Comparison of ENCODE assay signal across 20 cellular contexts in genomic region chr2:174794851-174795374, GRCh38. TPM values are rescaled to one million over a fixed set of nuclear protein-coding genes. Genes with fewer than 3 reads are reported as not detected.
A peak's percentile ranks its signal among the peaks of the same experiment; 100 is the strongest.
DNase-seq lines count a peak whose midpoint lies in the region; ATAC-seq, FAIRE-seq and TF ChIP-seq lines count a peak whose summit lies in the region.
"Had no signal": no experiment of that assay in that cellular context is flagged by ENCODE, and none has a peak within 500 bp of the region (broad histone marks: within the 10 kb centered on the region; RNA-seq: fewer than 3 reads in every experiment).

No MANE protein-coding gene starts in this region.

- peak overlapping the region; percentile 68 for H3K27ac Mint-ChIP-seq in activated CD4-positive, alpha-beta T cell treated with anti-CD3 and anti-CD28 coated beads, Interleukin-2, amount 10 ng/mL, durations not matched to agents 24 days and 14 days
- peak overlapping the region; percentile 95 for H3K27ac Mint-ChIP-seq in activated naive CD8-positive, alpha-beta T cell treated with anti-CD3 and anti-CD28 coated beads, Interleukin-2, amount 50 U/mL, for 24 hours
- H3K27ac Mint-ChIP-seq: nephron progenitor cell, type B pancreatic cell had no signal

- H3K79me2 ChIP-seq in GM23248 (ENCODE audit: insufficient read depth) (no peaks in the 10 kb centered on the region), mesendoderm (ENCODE audit: control insufficient read depth, insufficient read depth, low read length) (no peaks in the 10 kb centered on the region)

- H3K9me3 ChIP-seq in GM23248 (ENCODE audit: low read depth) = no peaks in the 10 kb centered on the region
- H3K9me3 ChIP-seq in kidney (ENCODE audit: control insufficient read depth in 1 of 2, low read length in 2 of 2) = no peaks in the 10 kb centered on the region
- H3K9me3 ChIP-seq: A549 had no signal

- peak overlapping the region; percentile 73 for H3K27ac ChIP-seq in GM23248
- H3K27ac ChIP-seq in mesendoderm (ENCODE audit: low read depth, low read length) = no peak overlapping the region
- no peak overlapping the region for H3K27ac ChIP-seq in kidney (ENCODE audit: low read depth in 2 of 2, low read length in 2 of 2)
- H3K27ac ChIP-seq: A549 had no signal

- H3F3A ChIP-seq in GM23248 (ENCODE audit: insufficient read depth) = peaks cover 69% of the 10 kb centered on the region

- peak; percentile 53 for ATAC-seq in activated naive CD8-positive, alpha-beta T cell treated with anti-CD3 and anti-CD28 coated beads, Interleukin-2, amount 50 U/mL, for 24 hours
- ATAC-seq in HG02884 (IDR thresholded peaks at IDR 0.05; ENCODE audit: unreplicated experiment) = no peak
- ATAC-seq: A549 had no signal

- H3K9me2 ChIP-seq in GM23248 (ENCODE audit: insufficient read depth) = no peaks in the 10 kb centered on the region

- no peak overlapping the region for H3K18ac ChIP-seq in mesendoderm (ENCODE audit: low read length)

- TF ChIP-seq CTCF in kidney (IDR thresholded peaks at IDR 0.05; ENCODE audit: borderline replicate concordance, extremely low read depth, insufficient read depth) = no peak

- no peak overlapping the region for H2BK120ac ChIP-seq in mesendoderm (ENCODE audit: low read depth, low read length)

- no peak overlapping the region for H4K5ac ChIP-seq in mesendoderm (ENCODE audit: low read length)

- no peaks in the 10 kb centered on the region for H3K79me1 ChIP-seq in mesendoderm (ENCODE audit: low read length)

- H2AK5ac ChIP-seq in mesendoderm (ENCODE audit: low read length) = no peak overlapping the region

- peak overlapping the region; percentile 24; the same call in 1 of the 2 replicates for H3K9ac ChIP-seq in GM23248
- no peak overlapping the region for H3K9ac ChIP-seq in mesendoderm (ENCODE audit: low read length)
- H3K9ac ChIP-seq in kidney (ENCODE audit: low read length in 2 of 2) = no peak overlapping the region

- no peak overlapping the region for H2BK5ac ChIP-seq in mesendoderm (ENCODE audit: low read length)

- H3K56ac ChIP-seq in mesendoderm (ENCODE audit: low read length) = no peak overlapping the region

- peaks cover 25% of the 10 kb centered on the region for H3K4me1 Mint-ChIP-seq in activated CD4-positive, alpha-beta T cell treated with anti-CD3 and anti-CD28 coated beads, Interleukin-2, amount 10 ng/mL, durations not matched to agents 24 days and 14 days
- peaks cover 43% of the 10 kb centered on the region for H3K4me1 Mint-ChIP-seq in activated naive CD8-positive, alpha-beta T cell treated with anti-CD3 and anti-CD28 coated beads, Interleukin-2, amount 50 U/mL, for 24 hours

- no peak overlapping the region for H4K8ac ChIP-seq in mesendoderm (ENCODE audit: low read depth, low read length)

- no peak overlapping the region for H3K4me3 Mint-ChIP-seq in activated CD4-positive, alpha-beta T cell treated with anti-CD3 and anti-CD28 coated beads, Interleukin-2, amount 10 ng/mL, durations not matched to agents 24 days and 14 days
- H3K4me3 Mint-ChIP-seq in activated naive CD8-positive, alpha-beta T cell treated with anti-CD3 and anti-CD28 coated beads, Interleukin-2, amount 50 U/mL, for 24 hours = no peak overlapping the region
- H3K4me3 Mint-ChIP-seq: nephron progenitor cell, type B pancreatic cell had no signal

- H3K27me3 ChIP-seq in GM23248 (replicated peaks; ENCODE audit: insufficient read depth) (no peaks in the 10 kb centered on the region), mesendoderm (ENCODE audit: insufficient read depth, low read length, poor library complexity) (no peaks in the 10 kb centered on the region)

- H3K4me3 ChIP-seq in GM23248 (no peak overlapping the region), mesendoderm (ENCODE audit: low read length) (no peak overlapping the region), kidney (ENCODE audit: low read length in 2 of 2) (no peak overlapping the region)
- H3K4me3 ChIP-seq: A549 had no signal

- H2BK15ac ChIP-seq in mesendoderm (replicated peaks; ENCODE audit: low read depth) = peak overlapping the region; percentile 21

- H4K20me1 ChIP-seq in GM23248 (ENCODE audit: insufficient read depth) = no peaks in the 10 kb centered on the region

- H3K23ac ChIP-seq in mesendoderm (ENCODE audit: low read length) = no peak overlapping the region

- H3K4me1 ChIP-seq in GM23248 (ENCODE audit: insufficient read depth) = peaks cover 67% of the 10 kb centered on the region
- peaks cover 14% of the 10 kb centered on the region for H3K4me1 ChIP-seq in mesendoderm (ENCODE audit: control insufficient read depth, low read depth, low read length)
- no peaks in the 10 kb centered on the region for H3K4me1 ChIP-seq in kidney (ENCODE audit: control insufficient read depth in 1 of 2, insufficient read depth in 1 of 2, low read depth in 1 of 2, low read length in 2 of 2)

- no peaks in the 10 kb centered on the region for H3K9me3 Mint-ChIP-seq in activated CD4-positive, alpha-beta T cell treated with anti-CD3 and anti-CD28 coated beads, Interleukin-2, amount 10 ng/mL, durations not matched to agents 24 days and 14 days
- H3K9me3 Mint-ChIP-seq in activated naive CD8-positive, alpha-beta T cell treated with anti-CD3 and anti-CD28 coated beads, Interleukin-2, amount 50 U/mL, for 24 hours = no peaks in the 10 kb centered on the region
- H3K9me3 Mint-ChIP-seq: type B pancreatic cell had no signal

- peak overlapping the region; percentile 4; the same call in 1 of the 2 replicates for H2AFZ ChIP-seq in GM23248

- no peaks in the 10 kb centered on the region for H3K36me3 Mint-ChIP-seq in activated CD4-positive, alpha-beta T cell treated with anti-CD3 and anti-CD28 coated beads, Interleukin-2, amount 10 ng/mL, durations not matched to agents 24 days and 14 days (ENCODE audit: low read depth)
- H3K36me3 Mint-ChIP-seq in activated naive CD8-positive, alpha-beta T cell treated with anti-CD3 and anti-CD28 coated beads, Interleukin-2, amount 50 U/mL, for 24 hours (ENCODE audit: low read depth) = no peaks in the 10 kb centered on the region

- no peak for FAIRE-seq in kidney (lab: Jason Lieb, UNC)
- FAIRE-seq: A549, TTC549 had no signal

- peak overlapping the region; percentile 55 for H3K4me2 ChIP-seq in GM23248 (ENCODE audit: unreplicated experiment)
- no peak overlapping the region for H3K4me2 ChIP-seq in mesendoderm (ENCODE audit: low read length)
- H3K4me2 ChIP-seq: A549 had no signal

- intact Hi-C loops in activated CD4-positive, alpha-beta T cell treated with anti-CD3 and anti-CD28 coated beads, Interleukin-2, amount 10 ng/mL, durations not matched to agents 24 days and 14 days (cut with micrococcal nuclease) = loop anchor here (1.0 to 10.0 kb wide), 5 partner anchors 17 to 360 kb away; no protein-coding TSS in a partner anchor
- intact Hi-C loops in kidney (cut with DNase I) = no loop called here

- in situ Hi-C loops in GM23248 (cut with MboI) = no loop called here

- no peak for DNase-seq in activated CD4-positive, alpha-beta T cell treated with anti-CD3 and anti-CD28 coated beads, Interleukin-2, amount 10 ng/mL, durations not matched to agents 24 days and 14 days
- DNase-seq in activated CD4-positive, alpha-beta T cell treated with anti-CD3 and anti-CD28 coated beads for 1 hour = no peak
- peak; percentile 76 for DNase-seq in GM23248
- DNase-seq in activated naive CD8-positive, alpha-beta T cell treated with anti-CD3 and anti-CD28 coated beads, Interleukin-2, amount 50 U/mL, for 24 hours = no peak
- no peak for DNase-seq in mesendoderm
- no peak for DNase-seq in kidney
- DNase-seq in NCI-H69 (lab: John Stamatoyannopoulos, UW) = no peak
- DNase-seq: activated CD4-positive, alpha-beta T cell treated with anti-CD3 and anti-CD28 coated beads, Interleukin-2, amount 50 U/mL, for 4 hours; activated effector memory CD4-positive, alpha-beta T cell treated with Interleukin-2 at 50 U/mL for 16 hours; DMS53; hippocampal formation; MM.1S; NCI-H1694 treated with DMSO at 0.1 percent for 48 hours; nephron progenitor cell; stimulated activated naive CD4-positive, alpha-beta T cell had no signal

- H3K36me3 ChIP-seq in GM23248 (ENCODE audit: low read depth) (peaks cover 11% of the 10 kb centered on the region), mesendoderm (ENCODE audit: control insufficient read depth, insufficient read depth, low read length) (peaks cover 2% of the 10 kb centered on the region), kidney (ENCODE audit: control insufficient read depth in 1 of 2, insufficient read depth in 2 of 2, low read length in 2 of 2) (no peaks in the 10 kb centered on the region)

- H3K27me3 Mint-ChIP-seq in activated CD4-positive, alpha-beta T cell treated with anti-CD3 and anti-CD28 coated beads, Interleukin-2, amount 10 ng/mL, durations not matched to agents 24 days and 14 days = no peaks in the 10 kb centered on the region
- no peaks in the 10 kb centered on the region for H3K27me3 Mint-ChIP-seq in activated naive CD8-positive, alpha-beta T cell treated with anti-CD3 and anti-CD28 coated beads, Interleukin-2, amount 50 U/mL, for 24 hours

- WGBS in GM23248 (ENCODE audit: low coverage in 1 of 2, low lambda C conversion rate in 2 of 2, missing lambda C conversion rate in 2 of 2), 2 experiments = 74 to 79% methylated on average over 3 of the region's 3 CpGs
- no CpG with 5 or more reads among the region's 3 CpGs for WGBS in mesendoderm (ENCODE audit: extremely low coverage, insufficient coverage, low lambda C conversion rate)

- H3K4ac ChIP-seq in mesendoderm (ENCODE audit: low read depth, low read length) = no peak overlapping the region

RNA-seq across cellular contexts. Expression of gene CHRNA1, which starts 30.6 kb away (rescaled TPM):
- total RNA-seq in activated CD4-positive, alpha-beta T cell treated with anti-CD3 and anti-CD28 coated beads, Interleukin-2, amount 10 ng/mL, durations not matched to agents 24 days and 14 days = not detected in 2 replicates
- not detected in 2 replicates for total RNA-seq in GM23248 (2014; rRNA removed; shearing (Covaris generic))
- 0.16 and 0.27 TPM in 2 replicates for polyA plus RNA-seq in GM23248 (2016; fragmentation: Nextera tagmentation; extraction: Ambion mirVana)
- polyA plus RNA-seq in mesendoderm (2013, experiment 1 of 2) = 5.7 TPM
- polyA plus RNA-seq in mesendoderm (2013, experiment 2 of 2) = 5.2 TPM
- not detected for total RNA-seq in kidney
- not detected for polyA plus RNA-seq in kidney (ENCODE audit: insufficient read depth, low read depth, low replicate concordance)
- total RNA-seq: kidney epithelial cell had no signal
- polyA plus RNA-seq: A549 had no signal
